Comparison of ENCODE assay signal across 1 cellular context in genomic region chr14:102317564-102318248, GRCh38.
A peak's percentile ranks its signal among the peaks of the same experiment; 100 is the strongest.
TF ChIP-seq lines count a peak whose summit lies in the region.

No MANE protein-coding gene starts in this region.

TF ChIP-seq in HepG2, 621 proteins besides CTCF, POLR2A, EP300 and RAD21 (continued from another document and continues in another):
- TF ChIP-seq UBTF (CRISPR knock-in tag; IDR thresholded peaks at IDR 0.05): no peak
- TF ChIP-seq MXD4 (CRISPR knock-in tag; IDR thresholded peaks at IDR 0.05): no peak; the same call in 1 of the 2 replicates
- TF ChIP-seq, protein P1, sequence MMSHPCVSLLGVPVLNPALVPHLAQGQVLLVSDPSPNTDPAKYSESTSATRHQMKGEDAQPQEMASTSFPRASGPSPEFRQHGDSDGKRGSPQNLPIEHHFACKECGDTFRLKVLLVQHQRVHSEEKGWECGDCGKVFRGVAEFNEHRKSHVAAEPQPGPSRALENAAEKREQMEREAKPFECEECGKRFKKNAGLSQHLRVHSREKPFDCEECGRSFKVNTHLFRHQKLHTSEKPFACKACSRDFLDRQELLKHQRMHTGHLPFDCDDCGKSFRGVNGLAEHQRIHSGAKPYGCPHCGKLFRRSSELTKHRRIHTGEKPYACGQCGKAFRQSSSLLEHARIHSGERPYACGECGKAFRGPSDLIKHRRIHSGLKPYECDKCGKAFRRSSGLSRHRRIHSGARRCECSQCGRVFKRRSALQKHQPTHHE (CRISPR knock-in tag; IDR thresholded peaks at IDR 0.05; ENCODE audit: borderline replicate concordance): no peak
- TF ChIP-seq ZMYM2 (CRISPR knock-in tag; IDR thresholded peaks at IDR 0.05): no peak
- no peak for TF ChIP-seq ZNF674 (CRISPR knock-in tag; IDR thresholded peaks at IDR 0.05; ENCODE audit: low read depth)
- 0 out of 2 replicates have a peak, but pooled peaks have one; percentile 29 for TF ChIP-seq RFXAP (CRISPR knock-in tag; IDR thresholded peaks at IDR 0.05; ENCODE audit: borderline replicate concordance)
- TF ChIP-seq ZNF143 (CRISPR knock-in tag; IDR thresholded peaks at IDR 0.05): no peak
- TF ChIP-seq PLRG1 (conservative IDR thresholded peaks at IDR 0.05): no peak
- no peak for TF ChIP-seq KMT2B (CRISPR knock-in tag; IDR thresholded peaks at IDR 0.05)
- TF ChIP-seq SMYD3 (CRISPR knock-in tag; IDR thresholded peaks at IDR 0.05): no peak
- no peak for TF ChIP-seq NRL (CRISPR knock-in tag; IDR thresholded peaks at IDR 0.05; ENCODE audit: borderline replicate concordance)
- no peak for TF ChIP-seq ZNF530 (CRISPR knock-in tag; IDR thresholded peaks at IDR 0.05; ENCODE audit: low read depth)
- no peak for TF ChIP-seq ZNF691 (CRISPR knock-in tag; IDR thresholded peaks at IDR 0.05; ENCODE audit: borderline replicate concordance, low read depth)
- TF ChIP-seq SYNCRIP (IDR thresholded peaks at IDR 0.05; ENCODE audit: insufficient read depth, low read depth, low read length): no peak
- no peak for TF ChIP-seq ZBTB44 (CRISPR knock-in tag; IDR thresholded peaks at IDR 0.05)
- no peak for TF ChIP-seq ZNF704 (CRISPR knock-in tag; IDR thresholded peaks at IDR 0.05; ENCODE audit: borderline replicate concordance)
- no peak for TF ChIP-seq ZNF33B (CRISPR knock-in tag; IDR thresholded peaks at IDR 0.05)
- no peak for TF ChIP-seq MAZ (IDR thresholded peaks at IDR 0.05; ENCODE audit: borderline replicate concordance, low read depth, low read length)
- no peak for TF ChIP-seq MAZ (CRISPR knock-in tag; IDR thresholded peaks at IDR 0.05; ENCODE audit: low read depth)
- no peak for TF ChIP-seq KAT8 (CRISPR knock-in tag; IDR thresholded peaks at IDR 0.05)
- TF ChIP-seq, protein P2, sequence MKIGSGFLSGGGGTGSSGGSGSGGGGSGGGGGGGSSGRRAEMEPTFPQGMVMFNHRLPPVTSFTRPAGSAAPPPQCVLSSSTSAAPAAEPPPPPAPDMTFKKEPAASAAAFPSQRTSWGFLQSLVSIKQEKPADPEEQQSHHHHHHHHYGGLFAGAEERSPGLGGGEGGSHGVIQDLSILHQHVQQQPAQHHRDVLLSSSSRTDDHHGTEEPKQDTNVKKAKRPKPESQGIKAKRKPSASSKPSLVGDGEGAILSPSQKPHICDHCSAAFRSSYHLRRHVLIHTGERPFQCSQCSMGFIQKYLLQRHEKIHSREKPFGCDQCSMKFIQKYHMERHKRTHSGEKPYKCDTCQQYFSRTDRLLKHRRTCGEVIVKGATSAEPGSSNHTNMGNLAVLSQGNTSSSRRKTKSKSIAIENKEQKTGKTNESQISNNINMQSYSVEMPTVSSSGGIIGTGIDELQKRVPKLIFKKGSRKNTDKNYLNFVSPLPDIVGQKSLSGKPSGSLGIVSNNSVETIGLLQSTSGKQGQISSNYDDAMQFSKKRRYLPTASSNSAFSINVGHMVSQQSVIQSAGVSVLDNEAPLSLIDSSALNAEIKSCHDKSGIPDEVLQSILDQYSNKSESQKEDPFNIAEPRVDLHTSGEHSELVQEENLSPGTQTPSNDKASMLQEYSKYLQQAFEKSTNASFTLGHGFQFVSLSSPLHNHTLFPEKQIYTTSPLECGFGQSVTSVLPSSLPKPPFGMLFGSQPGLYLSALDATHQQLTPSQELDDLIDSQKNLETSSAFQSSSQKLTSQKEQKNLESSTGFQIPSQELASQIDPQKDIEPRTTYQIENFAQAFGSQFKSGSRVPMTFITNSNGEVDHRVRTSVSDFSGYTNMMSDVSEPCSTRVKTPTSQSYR (CRISPR knock-in tag; IDR thresholded peaks at IDR 0.05; ENCODE audit: borderline replicate concordance): no peak
- TF ChIP-seq, protein P3, sequence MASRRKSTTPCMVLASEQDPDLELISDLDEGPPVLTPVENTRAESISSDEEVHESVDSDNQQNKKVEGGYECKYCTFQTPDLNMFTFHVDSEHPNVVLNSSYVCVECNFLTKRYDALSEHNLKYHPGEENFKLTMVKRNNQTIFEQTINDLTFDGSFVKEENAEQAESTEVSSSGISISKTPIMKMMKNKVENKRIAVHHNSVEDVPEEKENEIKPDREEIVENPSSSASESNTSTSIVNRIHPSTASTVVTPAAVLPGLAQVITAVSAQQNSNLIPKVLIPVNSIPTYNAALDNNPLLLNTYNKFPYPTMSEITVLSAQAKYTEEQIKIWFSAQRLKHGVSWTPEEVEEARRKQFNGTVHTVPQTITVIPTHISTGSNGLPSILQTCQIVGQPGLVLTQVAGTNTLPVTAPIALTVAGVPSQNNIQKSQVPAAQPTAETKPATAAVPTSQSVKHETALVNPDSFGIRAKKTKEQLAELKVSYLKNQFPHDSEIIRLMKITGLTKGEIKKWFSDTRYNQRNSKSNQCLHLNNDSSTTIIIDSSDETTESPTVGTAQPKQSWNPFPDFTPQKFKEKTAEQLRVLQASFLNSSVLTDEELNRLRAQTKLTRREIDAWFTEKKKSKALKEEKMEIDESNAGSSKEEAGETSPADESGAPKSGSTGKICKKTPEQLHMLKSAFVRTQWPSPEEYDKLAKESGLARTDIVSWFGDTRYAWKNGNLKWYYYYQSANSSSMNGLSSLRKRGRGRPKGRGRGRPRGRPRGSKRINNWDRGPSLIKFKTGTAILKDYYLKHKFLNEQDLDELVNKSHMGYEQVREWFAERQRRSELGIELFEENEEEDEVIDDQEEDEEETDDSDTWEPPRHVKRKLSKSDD (CRISPR knock-in tag; IDR thresholded peaks at IDR 0.05; ENCODE audit: low read depth): 0 out of 2 replicates have a peak, but pooled peaks have one; percentile 44
- TF ChIP-seq ZBTB3 (CRISPR knock-in tag; IDR thresholded peaks at IDR 0.05; ENCODE audit: borderline replicate concordance, low read depth): no peak
- TF ChIP-seq ZNF776 (CRISPR knock-in tag; IDR thresholded peaks at IDR 0.05): no peak
- no peak for TF ChIP-seq ZNF253 (CRISPR knock-in tag; IDR thresholded peaks at IDR 0.05; ENCODE audit: borderline replicate concordance)
- TF ChIP-seq ZNF121 (CRISPR knock-in tag; IDR thresholded peaks at IDR 0.05): no peak
- no peak for TF ChIP-seq PHF5A (CRISPR knock-in tag; IDR thresholded peaks at IDR 0.05; ENCODE audit: low read depth, unreplicated experiment)
- TF ChIP-seq, protein P4, sequence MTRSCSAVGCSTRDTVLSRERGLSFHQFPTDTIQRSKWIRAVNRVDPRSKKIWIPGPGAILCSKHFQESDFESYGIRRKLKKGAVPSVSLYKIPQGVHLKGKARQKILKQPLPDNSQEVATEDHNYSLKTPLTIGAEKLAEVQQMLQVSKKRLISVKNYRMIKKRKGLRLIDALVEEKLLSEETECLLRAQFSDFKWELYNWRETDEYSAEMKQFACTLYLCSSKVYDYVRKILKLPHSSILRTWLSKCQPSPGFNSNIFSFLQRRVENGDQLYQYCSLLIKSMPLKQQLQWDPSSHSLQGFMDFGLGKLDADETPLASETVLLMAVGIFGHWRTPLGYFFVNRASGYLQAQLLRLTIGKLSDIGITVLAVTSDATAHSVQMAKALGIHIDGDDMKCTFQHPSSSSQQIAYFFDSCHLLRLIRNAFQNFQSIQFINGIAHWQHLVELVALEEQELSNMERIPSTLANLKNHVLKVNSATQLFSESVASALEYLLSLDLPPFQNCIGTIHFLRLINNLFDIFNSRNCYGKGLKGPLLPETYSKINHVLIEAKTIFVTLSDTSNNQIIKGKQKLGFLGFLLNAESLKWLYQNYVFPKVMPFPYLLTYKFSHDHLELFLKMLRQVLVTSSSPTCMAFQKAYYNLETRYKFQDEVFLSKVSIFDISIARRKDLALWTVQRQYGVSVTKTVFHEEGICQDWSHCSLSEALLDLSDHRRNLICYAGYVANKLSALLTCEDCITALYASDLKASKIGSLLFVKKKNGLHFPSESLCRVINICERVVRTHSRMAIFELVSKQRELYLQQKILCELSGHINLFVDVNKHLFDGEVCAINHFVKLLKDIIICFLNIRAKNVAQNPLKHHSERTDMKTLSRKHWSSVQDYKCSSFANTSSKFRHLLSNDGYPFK (CRISPR knock-in tag; IDR thresholded peaks at IDR 0.05; ENCODE audit: borderline replicate concordance): peak; percentile 100
- no peak for TF ChIP-seq PAWR (CRISPR knock-in tag; IDR thresholded peaks at IDR 0.05; ENCODE audit: borderline replicate concordance)
- no peak for TF ChIP-seq SALL1 (CRISPR knock-in tag; IDR thresholded peaks at IDR 0.05)
- TF ChIP-seq, protein P5, sequence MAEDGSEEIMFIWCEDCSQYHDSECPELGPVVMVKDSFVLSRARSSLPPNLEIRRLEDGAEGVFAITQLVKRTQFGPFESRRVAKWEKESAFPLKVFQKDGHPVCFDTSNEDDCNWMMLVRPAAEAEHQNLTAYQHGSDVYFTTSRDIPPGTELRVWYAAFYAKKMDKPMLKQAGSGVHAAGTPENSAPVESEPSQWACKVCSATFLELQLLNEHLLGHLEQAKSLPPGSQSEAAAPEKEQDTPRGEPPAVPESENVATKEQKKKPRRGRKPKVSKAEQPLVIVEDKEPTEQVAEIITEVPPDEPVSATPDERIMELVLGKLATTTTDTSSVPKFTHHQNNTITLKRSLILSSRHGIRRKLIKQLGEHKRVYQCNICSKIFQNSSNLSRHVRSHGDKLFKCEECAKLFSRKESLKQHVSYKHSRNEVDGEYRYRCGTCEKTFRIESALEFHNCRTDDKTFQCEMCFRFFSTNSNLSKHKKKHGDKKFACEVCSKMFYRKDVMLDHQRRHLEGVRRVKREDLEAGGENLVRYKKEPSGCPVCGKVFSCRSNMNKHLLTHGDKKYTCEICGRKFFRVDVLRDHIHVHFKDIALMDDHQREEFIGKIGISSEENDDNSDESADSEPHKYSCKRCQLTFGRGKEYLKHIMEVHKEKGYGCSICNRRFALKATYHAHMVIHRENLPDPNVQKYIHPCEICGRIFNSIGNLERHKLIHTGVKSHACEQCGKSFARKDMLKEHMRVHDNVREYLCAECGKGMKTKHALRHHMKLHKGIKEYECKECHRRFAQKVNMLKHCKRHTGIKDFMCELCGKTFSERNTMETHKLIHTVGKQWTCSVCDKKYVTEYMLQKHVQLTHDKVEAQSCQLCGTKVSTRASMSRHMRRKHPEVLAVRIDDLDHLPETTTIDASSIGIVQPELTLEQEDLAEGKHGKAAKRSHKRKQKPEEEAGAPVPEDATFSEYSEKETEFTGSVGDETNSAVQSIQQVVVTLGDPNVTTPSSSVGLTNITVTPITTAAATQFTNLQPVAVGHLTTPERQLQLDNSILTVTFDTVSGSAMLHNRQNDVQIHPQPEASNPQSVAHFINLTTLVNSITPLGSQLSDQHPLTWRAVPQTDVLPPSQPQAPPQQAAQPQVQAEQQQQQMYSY (CRISPR knock-in tag; IDR thresholded peaks at IDR 0.05): no peak
- peak; percentile 12; the same call in 1 of the 2 replicates for TF ChIP-seq SAP130 (CRISPR knock-in tag; IDR thresholded peaks at IDR 0.05; ENCODE audit: low read depth)
- TF ChIP-seq ZKSCAN5 (CRISPR knock-in tag; IDR thresholded peaks at IDR 0.05): no peak; the same call in 1 of the 2 replicates
- TF ChIP-seq PPARG (CRISPR knock-in tag; conservative IDR thresholded peaks at IDR 0.05): 0 out of 2 replicates have a peak, but pooled peaks have one; percentile 34
- TF ChIP-seq SMC3 (IDR thresholded peaks at IDR 0.05; ENCODE audit: low read length): peak; percentile 21; the same call in 1 of the 2 replicates
- no peak for TF ChIP-seq HDAC1 (CRISPR knock-in tag; IDR thresholded peaks at IDR 0.05)
- TF ChIP-seq, protein P6, sequence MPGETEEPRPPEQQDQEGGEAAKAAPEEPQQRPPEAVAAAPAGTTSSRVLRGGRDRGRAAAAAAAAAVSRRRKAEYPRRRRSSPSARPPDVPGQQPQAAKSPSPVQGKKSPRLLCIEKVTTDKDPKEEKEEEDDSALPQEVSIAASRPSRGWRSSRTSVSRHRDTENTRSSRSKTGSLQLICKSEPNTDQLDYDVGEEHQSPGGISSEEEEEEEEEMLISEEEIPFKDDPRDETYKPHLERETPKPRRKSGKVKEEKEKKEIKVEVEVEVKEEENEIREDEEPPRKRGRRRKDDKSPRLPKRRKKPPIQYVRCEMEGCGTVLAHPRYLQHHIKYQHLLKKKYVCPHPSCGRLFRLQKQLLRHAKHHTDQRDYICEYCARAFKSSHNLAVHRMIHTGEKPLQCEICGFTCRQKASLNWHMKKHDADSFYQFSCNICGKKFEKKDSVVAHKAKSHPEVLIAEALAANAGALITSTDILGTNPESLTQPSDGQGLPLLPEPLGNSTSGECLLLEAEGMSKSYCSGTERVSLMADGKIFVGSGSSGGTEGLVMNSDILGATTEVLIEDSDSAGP (CRISPR knock-in tag; IDR thresholded peaks at IDR 0.05; ENCODE audit: borderline replicate concordance): no peak
- TF ChIP-seq CEBPG (CRISPR knock-in tag; IDR thresholded peaks at IDR 0.05): no peak
